1 cellular context compared by ENCODE assay signal in genomic region chr9:76067693-76068092, GRCh38.
TF ChIP-seq lines count a peak whose summit lies in the region.

No MANE protein-coding gene starts in this region.

TF ChIP-seq in WTC11, 78 proteins besides CTCF, POLR2A, EP300 and RAD21 (continued from another document):
- no peak for TF ChIP-seq ZNF512 (CRISPR knock-in tag; IDR thresholded peaks at IDR 0.05; ENCODE audit: borderline replicate concordance)
